Comparison of ENCODE assay signal across 1 cellular context in genomic region chr4:91598696-91599095, GRCh38.
TF ChIP-seq lines count a peak whose summit lies in the region.

No MANE protein-coding gene starts in this region.

TF ChIP-seq in H1, 55 proteins besides CTCF, POLR2A, EP300 and RAD21 (continued from another document):
- TF ChIP-seq, protein P1, sequence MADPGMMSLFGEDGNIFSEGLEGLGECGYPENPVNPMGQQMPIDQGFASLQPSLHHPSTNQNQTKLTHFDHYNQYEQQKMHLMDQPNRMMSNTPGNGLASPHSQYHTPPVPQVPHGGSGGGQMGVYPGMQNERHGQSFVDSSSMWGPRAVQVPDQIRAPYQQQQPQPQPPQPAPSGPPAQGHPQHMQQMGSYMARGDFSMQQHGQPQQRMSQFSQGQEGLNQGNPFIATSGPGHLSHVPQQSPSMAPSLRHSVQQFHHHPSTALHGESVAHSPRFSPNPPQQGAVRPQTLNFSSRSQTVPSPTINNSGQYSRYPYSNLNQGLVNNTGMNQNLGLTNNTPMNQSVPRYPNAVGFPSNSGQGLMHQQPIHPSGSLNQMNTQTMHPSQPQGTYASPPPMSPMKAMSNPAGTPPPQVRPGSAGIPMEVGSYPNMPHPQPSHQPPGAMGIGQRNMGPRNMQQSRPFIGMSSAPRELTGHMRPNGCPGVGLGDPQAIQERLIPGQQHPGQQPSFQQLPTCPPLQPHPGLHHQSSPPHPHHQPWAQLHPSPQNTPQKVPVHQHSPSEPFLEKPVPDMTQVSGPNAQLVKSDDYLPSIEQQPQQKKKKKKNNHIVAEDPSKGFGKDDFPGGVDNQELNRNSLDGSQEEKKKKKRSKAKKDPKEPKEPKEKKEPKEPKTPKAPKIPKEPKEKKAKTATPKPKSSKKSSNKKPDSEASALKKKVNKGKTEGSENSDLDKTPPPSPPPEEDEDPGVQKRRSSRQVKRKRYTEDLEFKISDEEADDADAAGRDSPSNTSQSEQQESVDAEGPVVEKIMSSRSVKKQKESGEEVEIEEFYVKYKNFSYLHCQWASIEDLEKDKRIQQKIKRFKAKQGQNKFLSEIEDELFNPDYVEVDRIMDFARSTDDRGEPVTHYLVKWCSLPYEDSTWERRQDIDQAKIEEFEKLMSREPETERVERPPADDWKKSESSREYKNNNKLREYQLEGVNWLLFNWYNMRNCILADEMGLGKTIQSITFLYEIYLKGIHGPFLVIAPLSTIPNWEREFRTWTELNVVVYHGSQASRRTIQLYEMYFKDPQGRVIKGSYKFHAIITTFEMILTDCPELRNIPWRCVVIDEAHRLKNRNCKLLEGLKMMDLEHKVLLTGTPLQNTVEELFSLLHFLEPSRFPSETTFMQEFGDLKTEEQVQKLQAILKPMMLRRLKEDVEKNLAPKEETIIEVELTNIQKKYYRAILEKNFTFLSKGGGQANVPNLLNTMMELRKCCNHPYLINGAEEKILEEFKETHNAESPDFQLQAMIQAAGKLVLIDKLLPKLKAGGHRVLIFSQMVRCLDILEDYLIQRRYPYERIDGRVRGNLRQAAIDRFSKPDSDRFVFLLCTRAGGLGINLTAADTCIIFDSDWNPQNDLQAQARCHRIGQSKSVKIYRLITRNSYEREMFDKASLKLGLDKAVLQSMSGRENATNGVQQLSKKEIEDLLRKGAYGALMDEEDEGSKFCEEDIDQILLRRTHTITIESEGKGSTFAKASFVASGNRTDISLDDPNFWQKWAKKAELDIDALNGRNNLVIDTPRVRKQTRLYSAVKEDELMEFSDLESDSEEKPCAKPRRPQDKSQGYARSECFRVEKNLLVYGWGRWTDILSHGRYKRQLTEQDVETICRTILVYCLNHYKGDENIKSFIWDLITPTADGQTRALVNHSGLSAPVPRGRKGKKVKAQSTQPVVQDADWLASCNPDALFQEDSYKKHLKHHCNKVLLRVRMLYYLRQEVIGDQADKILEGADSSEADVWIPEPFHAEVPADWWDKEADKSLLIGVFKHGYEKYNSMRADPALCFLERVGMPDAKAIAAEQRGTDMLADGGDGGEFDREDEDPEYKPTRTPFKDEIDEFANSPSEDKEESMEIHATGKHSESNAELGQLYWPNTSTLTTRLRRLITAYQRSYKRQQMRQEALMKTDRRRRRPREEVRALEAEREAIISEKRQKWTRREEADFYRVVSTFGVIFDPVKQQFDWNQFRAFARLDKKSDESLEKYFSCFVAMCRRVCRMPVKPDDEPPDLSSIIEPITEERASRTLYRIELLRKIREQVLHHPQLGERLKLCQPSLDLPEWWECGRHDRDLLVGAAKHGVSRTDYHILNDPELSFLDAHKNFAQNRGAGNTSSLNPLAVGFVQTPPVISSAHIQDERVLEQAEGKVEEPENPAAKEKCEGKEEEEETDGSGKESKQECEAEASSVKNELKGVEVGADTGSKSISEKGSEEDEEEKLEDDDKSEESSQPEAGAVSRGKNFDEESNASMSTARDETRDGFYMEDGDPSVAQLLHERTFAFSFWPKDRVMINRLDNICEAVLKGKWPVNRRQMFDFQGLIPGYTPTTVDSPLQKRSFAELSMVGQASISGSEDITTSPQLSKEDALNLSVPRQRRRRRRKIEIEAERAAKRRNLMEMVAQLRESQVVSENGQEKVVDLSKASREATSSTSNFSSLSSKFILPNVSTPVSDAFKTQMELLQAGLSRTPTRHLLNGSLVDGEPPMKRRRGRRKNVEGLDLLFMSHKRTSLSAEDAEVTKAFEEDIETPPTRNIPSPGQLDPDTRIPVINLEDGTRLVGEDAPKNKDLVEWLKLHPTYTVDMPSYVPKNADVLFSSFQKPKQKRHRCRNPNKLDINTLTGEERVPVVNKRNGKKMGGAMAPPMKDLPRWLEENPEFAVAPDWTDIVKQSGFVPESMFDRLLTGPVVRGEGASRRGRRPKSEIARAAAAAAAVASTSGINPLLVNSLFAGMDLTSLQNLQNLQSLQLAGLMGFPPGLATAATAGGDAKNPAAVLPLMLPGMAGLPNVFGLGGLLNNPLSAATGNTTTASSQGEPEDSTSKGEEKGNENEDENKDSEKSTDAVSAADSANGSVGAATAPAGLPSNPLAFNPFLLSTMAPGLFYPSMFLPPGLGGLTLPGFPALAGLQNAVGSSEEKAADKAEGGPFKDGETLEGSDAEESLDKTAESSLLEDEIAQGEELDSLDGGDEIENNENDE (IDR thresholded peaks at IDR 0.05; ENCODE audit: insufficient replicate concordance, low read length), result no peak
- TF ChIP-seq SIRT6 (IDR thresholded peaks at IDR 0.05; ENCODE audit: low read length) (no peak), EGR1 (IDR thresholded peaks at IDR 0.05; ENCODE audit: borderline replicate concordance, low read depth, low read length) (no peak), CEBPB (IDR thresholded peaks at IDR 0.05; ENCODE audit: low read depth, low read length) (no peak), JUN (IDR thresholded peaks at IDR 0.05; ENCODE audit: low read depth, low read length) (no peak), SP4 (IDR thresholded peaks at IDR 0.05; ENCODE audit: low read length) (no peak)
